In the genomic region with DNA sequence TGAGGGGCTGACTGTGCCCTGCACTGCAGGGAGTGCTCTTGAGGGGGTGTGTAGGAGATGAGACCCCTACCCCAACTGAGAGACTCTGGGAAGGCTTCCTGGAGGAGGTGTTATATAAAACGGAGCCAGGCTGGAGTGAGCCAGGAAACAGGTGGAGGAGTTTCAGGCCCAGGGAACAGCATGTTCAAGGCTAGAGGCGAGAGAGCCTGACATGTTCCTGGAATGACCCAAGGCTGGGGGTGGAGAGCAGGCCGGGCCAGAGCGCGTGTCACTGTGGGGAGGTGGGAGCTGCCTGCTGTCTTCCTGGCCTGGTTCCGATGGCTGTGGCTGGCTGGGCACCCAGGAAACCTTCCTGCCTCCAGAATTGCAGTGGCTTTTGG, we compare ENCODE assay signal across 13 cellular contexts. TPM values are rescaled to one million over a fixed set of nuclear protein-coding genes. Genes with fewer than 3 reads are reported as not detected.
DNase-seq lines count a peak whose midpoint lies in the region; ATAC-seq and TF ChIP-seq lines count a peak whose summit lies in the region.
"Had no signal": no experiment of that assay in that cellular context is flagged by ENCODE, and none has a peak within 500 bp of the region (broad histone marks: within the 10 kb centered on the region; RNA-seq: fewer than 3 reads in every experiment).

No MANE protein-coding gene starts in this region.

- no peaks in the 10 kb centered on the region for H3K27me3 Mint-ChIP-seq in brain

- DNase-seq in EH (ENCODE audit: low read depth) = peak; percentile 34
- no peak for DNase-seq in sciatic nerve (ENCODE audit: low spot score)
- DNase-seq in T1000 (lab: John Stamatoyannopoulos, UW) = no peak
- DNase-seq in COLO668 (lab: John Stamatoyannopoulos, UW; ENCODE audit: unreplicated experiment) = no peak
- DNase-seq: Calu3; central memory CD4-positive, alpha-beta T cell; natural killer cell; NCI-H2081; stimulated activated naive CD4-positive, alpha-beta T cell had no signal

- H3K4me3 ChIP-seq in iPS-15b (ENCODE audit: low read depth, low read length) = no peak overlapping the region

- peak overlapping the region; percentile 24 for H3K9ac ChIP-seq in iPS-15b (ENCODE audit: low read depth, low read length)

- peak overlapping the region; percentile 86 to 96 (median 92) for H3K27ac Mint-ChIP-seq in brain

- no peaks in the 10 kb centered on the region for H3K9me3 Mint-ChIP-seq in brain
- H3K9me3 Mint-ChIP-seq: natural killer cell had no signal

- peak overlapping the region in 4 of 5 experiments; percentile 41 to 63 (median 59) for H3K4me3 Mint-ChIP-seq in brain
- H3K4me3 Mint-ChIP-seq: natural killer cell had no signal

- peaks cover 55% of the 10 kb centered on the region for H3K4me1 Mint-ChIP-seq in brain

- TF ChIP-seq CTCF in brain (conservative IDR thresholded peaks at IDR 0.05) = no peak

- no peaks in the 10 kb centered on the region for H3K27me3 ChIP-seq in iPS-15b (ENCODE audit: control insufficient read depth, insufficient read depth, low read length)

- intact Hi-C loops in sciatic nerve (cut with DNase I) = no loop called here

- peak; percentile 27 for ATAC-seq in sciatic nerve
- no peak for ATAC-seq in HG02973 (IDR thresholded peaks at IDR 0.05; ENCODE audit: unreplicated experiment)
- ATAC-seq in HG03175 (IDR thresholded peaks at IDR 0.05; ENCODE audit: unreplicated experiment) = no peak
- ATAC-seq: natural killer cell had no signal

- H3K36me3 Mint-ChIP-seq in brain = no peaks in the 10 kb centered on the region
- H3K36me3 Mint-ChIP-seq: natural killer cell had no signal

- no peaks in the 10 kb centered on the region for H3K36me3 ChIP-seq in iPS-15b (ENCODE audit: control insufficient read depth, insufficient read depth, low read length)

- no peaks in the 10 kb centered on the region for H3K9me3 ChIP-seq in iPS-15b (ENCODE audit: control insufficient read depth, insufficient read depth, low read length)

- H3K4me1 ChIP-seq in iPS-15b (ENCODE audit: control insufficient read depth, insufficient read depth, low read length) = no peaks in the 10 kb centered on the region

RNA-seq across cellular contexts. Expression of a gene that starts 48.7 kb away (rescaled TPM):
- polyA plus RNA-seq in brain (ENCODE audit: insufficient read depth, low read depth, low replicate concordance) = 29.9 TPM
- 78.1 TPM for total RNA-seq in sciatic nerve
